8 cellular contexts compared by ENCODE assay signal in genomic region chrX:129318375-129318774, GRCh38.
DNase-seq lines count a peak whose midpoint lies in the region; ATAC-seq, FAIRE-seq and TF ChIP-seq lines count a peak whose summit lies in the region.

No MANE protein-coding gene starts in this region.

- H3K23ac ChIP-seq in H1 (ENCODE audit: insufficient read length): no peak overlapping the region

- no peak overlapping the region for H3K9ac ChIP-seq in H1 (replicated peaks in 1 of 4; ENCODE audit: extremely low read depth in 1 of 4, low read depth in 3 of 4, low read length in 3 of 4)

- no peak overlapping the region for H2BK120ac ChIP-seq in H1 (replicated peaks; ENCODE audit: low read depth, low read length)

- H3K4me2 ChIP-seq in H1 (ENCODE audit: insufficient read depth in 1 of 2, low read depth in 2 of 2, low read length in 2 of 2): no peak overlapping the region

- no peaks in the 10 kb centered on the region for H3K27me3 Mint-ChIP-seq in activated naive CD4-positive, alpha-beta T cell treated with anti-CD3 and anti-CD28 coated beads for 36 hours (ENCODE audit: low read depth)

- H2AFZ ChIP-seq in H1 (ENCODE audit: low read length): no peak overlapping the region

- TF ChIP-seq RAD21 in H1 (IDR thresholded peaks at IDR 0.05 in 1 of 2, conservative IDR thresholded peaks at IDR 0.05 in 1 of 2; ENCODE audit: low read depth in 2 of 2, low read length in 2 of 2): peak; percentile 43 to 51

- H3K23me2 ChIP-seq in H1 (ENCODE audit: low read depth, low read length): no peaks in the 10 kb centered on the region

- H3K18ac ChIP-seq in H1 (ENCODE audit: extremely low read depth, low read length): no peak overlapping the region

- no peak overlapping the region for H4K8ac ChIP-seq in H1 (ENCODE audit: extremely low read depth, insufficient read depth, low read length)

- no peaks in the 10 kb centered on the region for H4K20me1 ChIP-seq in H1 (replicated peaks in 1 of 2; ENCODE audit: control insufficient read depth in 1 of 2, insufficient read depth in 2 of 2, low read length in 2 of 2)

- H2AK5ac ChIP-seq in H1 (ENCODE audit: low read depth, low read length): no peak overlapping the region

- H3K4me3 ChIP-seq in H1 (ENCODE audit: extremely low read depth in 1 of 4, insufficient read depth in 2 of 4, low read depth in 3 of 4, low read length in 4 of 4): no peak overlapping the region
- H3K4me3 ChIP-seq in sigmoid colon: no peak overlapping the region
- H3K4me3 ChIP-seq in upper lobe of right lung: no peak overlapping the region

- H3K27ac Mint-ChIP-seq in activated naive CD4-positive, alpha-beta T cell treated with anti-CD3 and anti-CD28 coated beads for 36 hours: no peak overlapping the region
- no peak overlapping the region for H3K27ac Mint-ChIP-seq in activated naive CD4-positive, alpha-beta T cell treated with anti-CD3 and anti-CD28 coated beads, Interleukin-2, amount 50 U/mL, for 72 hours

- H4K5ac ChIP-seq in H1 (ENCODE audit: insufficient read length, low read depth, low read length): no peak overlapping the region

- no peaks in the 10 kb centered on the region for H3K9me3 Mint-ChIP-seq in activated naive CD4-positive, alpha-beta T cell treated with anti-CD3 and anti-CD28 coated beads for 36 hours
- no peaks in the 10 kb centered on the region for H3K9me3 Mint-ChIP-seq in activated naive CD4-positive, alpha-beta T cell treated with anti-CD3 and anti-CD28 coated beads, Interleukin-2, amount 50 U/mL, for 72 hours

- no peaks in the 10 kb centered on the region for H3K9me3 ChIP-seq in H1 (ENCODE audit: insufficient read depth in 2 of 2, low read depth in 1 of 2, low read length in 1 of 2)
- H3K9me3 ChIP-seq in sigmoid colon: no peaks in the 10 kb centered on the region
- no peaks in the 10 kb centered on the region for H3K9me3 ChIP-seq in upper lobe of right lung

- H3K36me3 Mint-ChIP-seq in activated naive CD4-positive, alpha-beta T cell treated with anti-CD3 and anti-CD28 coated beads for 36 hours (ENCODE audit: low read depth): no peaks in the 10 kb centered on the region
- no peaks in the 10 kb centered on the region for H3K36me3 Mint-ChIP-seq in activated naive CD4-positive, alpha-beta T cell treated with anti-CD3 and anti-CD28 coated beads, Interleukin-2, amount 50 U/mL, for 72 hours

- H3K27me3 ChIP-seq in H1 (replicated peaks in 1 of 4; ENCODE audit: control insufficient read depth in 3 of 4, extremely low read depth in 1 of 4, insufficient read depth in 3 of 4, low read length in 3 of 4): no peaks in the 10 kb centered on the region
- H3K27me3 ChIP-seq in sigmoid colon: no peaks in the 10 kb centered on the region
- H3K27me3 ChIP-seq in upper lobe of right lung: no peaks in the 10 kb centered on the region

- no peak overlapping the region for H3K4me3 Mint-ChIP-seq in activated naive CD4-positive, alpha-beta T cell treated with anti-CD3 and anti-CD28 coated beads for 36 hours

- WGBS in H1 (ENCODE audit: extremely low coverage in 1 of 2, insufficient coverage in 1 of 2, insufficient read length in 1 of 2, insufficient replicate concordance in 2 of 2, low coverage in 1 of 2, low lambda C conversion rate in 2 of 2, missing lambda C conversion rate in 1 of 2), 2 experiments: 25% methylated on average over 1 of the region's 1 CpG; no CpG with 5 or more reads in 1 of the 2 experiments
- 25 to 65% methylated on average over 1 of the region's 1 CpG for WGBS in sigmoid colon, 2 donors

- no peak for FAIRE-seq in H1 (lab: Jason Lieb, UNC)

- no peak overlapping the region for H2BK20ac ChIP-seq in H1 (ENCODE audit: low read length)

- intact Hi-C loops in activated naive CD4-positive, alpha-beta T cell treated with anti-CD3 and anti-CD28 coated beads for 36 hours (cut with micrococcal nuclease): loop anchor here (1.0 to 10.0 kb wide), 2 partner anchors 42 to 146 kb away; no protein-coding TSS in a partner anchor
- intact Hi-C loops in sigmoid colon (cut with DNase I): no loop called here
- intact Hi-C loops in upper lobe of right lung (cut with DNase I): no loop called here

- TF ChIP-seq EP300 in H1 (IDR thresholded peaks at IDR 0.05; ENCODE audit: borderline replicate concordance in 1 of 2, low read depth in 2 of 2, low read length in 2 of 2) (no peak), sigmoid colon (IDR thresholded peaks at IDR 0.05) (no peak)

- H3K4me1 Mint-ChIP-seq in activated naive CD4-positive, alpha-beta T cell treated with anti-CD3 and anti-CD28 coated beads for 36 hours (ENCODE audit: low read depth): no peaks in the 10 kb centered on the region

- TF ChIP-seq CTCF in H1 (IDR thresholded peaks at IDR 0.05; ENCODE audit: control extremely low read depth in 1 of 3, insufficient read depth in 1 of 3, low read depth in 1 of 3, low read length in 3 of 3) (peak in 2 of 3 experiments; percentile 26 to 38; a peak in 2 of 4 replicates), sigmoid colon (IDR thresholded peaks at IDR 0.05) (no peak), upper lobe of right lung (IDR thresholded peaks at IDR 0.05) (no peak)

- no peak overlapping the region for H3K4ac ChIP-seq in H1 (replicated peaks; ENCODE audit: insufficient read length, low read depth, low read length)

- no peak overlapping the region for H3K14ac ChIP-seq in H1 (ENCODE audit: insufficient read length)

- no peak overlapping the region for H2BK5ac ChIP-seq in H1 (ENCODE audit: low read depth, low read length)

- no peaks in the 10 kb centered on the region for H3K4me1 ChIP-seq in H1 (replicated peaks in 1 of 4; ENCODE audit: control insufficient read depth in 3 of 4, insufficient read depth in 4 of 4, low read length in 3 of 4)
- H3K4me1 ChIP-seq in sigmoid colon: no peaks in the 10 kb centered on the region
- no peaks in the 10 kb centered on the region for H3K4me1 ChIP-seq in upper lobe of right lung

- H3K27ac ChIP-seq in H1 (ENCODE audit: low read depth, low read length): no peak overlapping the region
- H3K27ac ChIP-seq in sigmoid colon: no peak overlapping the region
- no peak overlapping the region for H3K27ac ChIP-seq in upper lobe of right lung

- CTCF ChIA-PET in activated naive CD4-positive, alpha-beta T cell treated with anti-CD3 and anti-CD28 coated beads for 36 hours (lab: Charles Lee): interaction anchor here (0.8 kb wide), 2 partner anchors 15 to 43 kb away, joined by 3 to 4 read pairs; no protein-coding TSS in a partner anchor
- CTCF ChIA-PET in H1 (lab: Charles Lee; ENCODE audit: partially characterized antibody): interaction anchor here (0.6 to 1.9 kb wide), 7 partner anchors 9 to 158 kb away, joined by 3 to 9 read pairs (median 4); no protein-coding TSS in a partner anchor

- no peak overlapping the region for H3K56ac ChIP-seq in H1 (replicated peaks; ENCODE audit: insufficient read length, low read depth, low read length)

- no peaks in the 10 kb centered on the region for H3K79me2 ChIP-seq in H1 (ENCODE audit: control insufficient read depth in 1 of 2, insufficient read depth in 2 of 2, low read length in 2 of 2)

- H3K79me1 ChIP-seq in H1 (ENCODE audit: low read depth, low read length): no peaks in the 10 kb centered on the region

- H2BK12ac ChIP-seq in H1 (ENCODE audit: low read depth, low read length): no peak overlapping the region

- DNase-seq in activated naive CD4-positive, alpha-beta T cell treated with anti-CD3 and anti-CD28 coated beads for 36 hours: peak; percentile 31
- DNase-seq in activated naive CD4-positive, alpha-beta T cell treated with anti-CD3 and anti-CD28 coated beads, Interleukin-2, amount 50 U/mL, for 72 hours (ENCODE audit: low spot score in 2 of 2): no peak
- DNase-seq in NCI-H526 (lab: John Stamatoyannopoulos, UW) (peak; percentile 1 to 5), H1 (ENCODE audit: low read depth in 1 of 2, low spot score in 2 of 2) (no peak), smooth muscle cell of the brain vasculature (ENCODE audit: low read depth, low spot score) (peak; percentile 1), NCI-H2029 (lab: John Stamatoyannopoulos, UW) (no peak), sigmoid colon (no peak), upper lobe of right lung (no peak)

- no peak overlapping the region for H2BK15ac ChIP-seq in H1 (ENCODE audit: low read length)

- no peak for ATAC-seq in activated naive CD4-positive, alpha-beta T cell treated with anti-CD3 and anti-CD28 coated beads, Interleukin-2, amount 50 U/mL, for 72 hours
- no peak for ATAC-seq in upper lobe of right lung

- no peaks in the 10 kb centered on the region for H3K36me3 ChIP-seq in H1 (ENCODE audit: control insufficient read depth in 2 of 4, insufficient read depth in 4 of 4, low read length in 3 of 4)
- no peaks in the 10 kb centered on the region for H3K36me3 ChIP-seq in sigmoid colon
- no peaks in the 10 kb centered on the region for H3K36me3 ChIP-seq in upper lobe of right lung

- H4K91ac ChIP-seq in H1 (replicated peaks; ENCODE audit: insufficient read length, low read length): no peak overlapping the region

- POLR2A ChIA-PET in H1 (lab: Charles Lee; ENCODE audit: partially characterized antibody): no interaction called here

- TF ChIP-seq POLR2A in H1 (IDR thresholded peaks at IDR 0.05; ENCODE audit: control extremely low read depth in 1 of 2, low read depth in 2 of 2, low read length in 2 of 2): no peak
- TF ChIP-seq POLR2A in sigmoid colon (IDR thresholded peaks at IDR 0.05): no peak

TF ChIP-seq in H1, 55 proteins besides CTCF, POLR2A, EP300 and RAD21 (continues in another document):
- no peak for TF ChIP-seq SRF (IDR thresholded peaks at IDR 0.05; ENCODE audit: low read depth, low read length)
- TF ChIP-seq KDM5A (IDR thresholded peaks at IDR 0.05; ENCODE audit: low read length): no peak
- TF ChIP-seq ATF3 (IDR thresholded peaks at IDR 0.05; ENCODE audit: insufficient read depth, low read depth, low read length): no peak

Comparison
In these comparisons a context has a peak if more than half of its experiments do, and no peak if none do; other contexts are left out.
1. DNase-seq: peak in activated naive CD4-positive, alpha-beta T cell treated with anti-CD3 and anti-CD28 coated beads for 36 hours (single experiment), NCI-H526 (2 of 2) and smooth muscle cell of the brain vasculature (single experiment); none in activated naive CD4-positive, alpha-beta T cell treated with anti-CD3 and anti-CD28 coated beads, Interleukin-2, amount 50 U/mL, for 72 hours (0 of 2), H1 (0 of 2), NCI-H2029 (single experiment), sigmoid colon (single experiment) and upper lobe of right lung (single experiment).
2. CTCF ChIP-seq: peak in H1 (2 of 3); none in sigmoid colon (0 of 4) and upper lobe of right lung (single experiment).